Comparison of ENCODE assay signal across 30 cellular contexts in genomic region chr12:2772370-2772769, GRCh38.
"Had no signal": no experiment of that assay in that cellular context is flagged by ENCODE, and none has a peak within 500 bp of the region (broad histone marks: within the 10 kb centered on the region; RNA-seq: fewer than 3 reads in every experiment).

No MANE protein-coding gene starts in this region.

- H3K27me3 ChIP-seq: adrenal gland, ascending aorta, cardiac muscle cell had no signal

- FAIRE-seq: TTC549 had no signal

- H3K4me1 ChIP-seq: adrenal gland, ascending aorta had no signal

- H3K27ac ChIP-seq: adrenal gland, ascending aorta, cardiac muscle cell, VCaP had no signal

- H3K4me3 ChIP-seq: adrenal gland, ascending aorta, cardiac muscle cell had no signal

- DNase-seq: activated B cell treated with CpG ODN at 0.5 μM for 24 hours; activated CD4-positive, alpha-beta memory T cell treated with anti-CD3 and anti-CD28 coated beads for 36 hours; activated CD4-positive, alpha-beta T cell treated with anti-CD3 and anti-CD28 coated beads for 4 hours; activated CD4-positive, alpha-beta T cell treated with anti-CD3 and anti-CD28 coated beads, Interleukin-2, amount 10 ng/mL, durations not matched to agents 24 days and 14 days; activated CD4-positive, alpha-beta T cell treated with anti-CD3 and anti-CD28 coated beads, Interleukin-2, amount 50 U/mL, for 1 hour; activated CD4-positive, alpha-beta T cell treated with anti-CD3 and anti-CD28 coated beads, Interleukin-2, amount 50 U/mL, for 4 hours; activated CD4-positive, CD25-positive, alpha-beta regulatory T cell treated with anti-CD3 and anti-CD28 coated beads, Interleukin-2, amount 50 U/mL, for 72 hours; activated CD8-positive, alpha-beta memory T cell treated with anti-CD3 and anti-CD28 coated beads, Interleukin-2, amount 10 ng/mL, durations not matched to agents 7 days and 5 days; activated CD8-positive, alpha-beta T cell treated with anti-CD3 and anti-CD28 coated beads for 36 hours; activated effector memory CD4-positive, alpha-beta T cell treated with anti-CD3 and anti-CD28 coated beads, Interleukin-2, amount 50 U/mL, for 16 hours; activated gamma-delta T cell treated with Interleukin-2 at 50 U/mL for 16 hours; activated naive CD4-positive, alpha-beta T cell; activated naive CD4-positive, alpha-beta T cell treated with anti-CD3 and anti-CD28 coated beads for 36 hours; activated naive CD4-positive, alpha-beta T cell treated with anti-CD3 and anti-CD28 coated beads, Interleukin-2, amount 50 U/mL, for 16 hours; activated naive CD8-positive, alpha-beta T cell treated with anti-CD3 and anti-CD28 coated beads for 36 hours; activated T-cell treated with anti-CD3 and anti-CD28 coated beads for 4 hours; activated T-cell treated with anti-CD3 and anti-CD28 coated beads, Interleukin-2, amount 50 U/mL, for 1 hour; activated T-cell treated with anti-CD3 and anti-CD28 coated beads, Interleukin-2, amount 50 U/mL, for 4 hours; activated T-cell treated with anti-CD3 and anti-CD28 coated beads, Interleukin-2, amount 50 U/mL, for 72 hours; adrenal gland; amniotic stem cell; caudate nucleus; cerebellar nuclear complex; T-helper 1 cell; T-helper 2 cell; T-helper 9 cell had no signal

- H3K36me3 ChIP-seq: adrenal gland, ascending aorta, cardiac muscle cell had no signal

- H3K9me3 ChIP-seq: adrenal gland, ascending aorta had no signal
